Comparison of ENCODE assay signal across 18 cellular contexts in genomic region chr3:18382760-18383369, GRCh38. TPM values are rescaled to one million over a fixed set of nuclear protein-coding genes. Genes with fewer than 3 reads are reported as not detected.
DNase-seq lines count a peak whose midpoint lies in the region; ATAC-seq and TF ChIP-seq lines count a peak whose summit lies in the region.
"Had no signal": no experiment of that assay in that cellular context is flagged by ENCODE, and none has a peak within 500 bp of the region (broad histone marks: within the 10 kb centered on the region; RNA-seq: fewer than 3 reads in every experiment).

No MANE protein-coding gene starts in this region.

- H3K36me3 Mint-ChIP-seq in activated CD8-positive, alpha-beta memory T cell treated with anti-CD3 and anti-CD28 coated beads, Interleukin-2, amount 10 ng/mL, durations not matched to agents 7 days and 5 days = peaks cover 55% of the 10 kb centered on the region
- peaks cover 15% of the 10 kb centered on the region for H3K36me3 Mint-ChIP-seq in WTC11
- H3K36me3 Mint-ChIP-seq in activated naive CD8-positive, alpha-beta T cell treated with anti-CD3 and anti-CD28 coated beads, Interleukin-2, amount 10 ng/mL, durations not matched to agents 7 days and 5 days = peaks cover 47% of the 10 kb centered on the region
- H3K36me3 Mint-ChIP-seq: natural killer cell had no signal

- peak overlapping the region; percentile 56 for H3K27ac Mint-ChIP-seq in activated CD8-positive, alpha-beta memory T cell treated with anti-CD3 and anti-CD28 coated beads, Interleukin-2, amount 10 ng/mL, durations not matched to agents 7 days and 5 days
- H3K27ac Mint-ChIP-seq in WTC11 = peak overlapping the region; percentile 79
- H3K27ac Mint-ChIP-seq in activated naive CD8-positive, alpha-beta T cell treated with anti-CD3 and anti-CD28 coated beads, Interleukin-2, amount 10 ng/mL, durations not matched to agents 7 days and 5 days = peak overlapping the region; percentile 37

- POLR2A ChIA-PET in WTC11 (lab: Charles Lee) = no interaction called here
- POLR2A ChIA-PET in activated naive CD8-positive, alpha-beta T cell treated with anti-CD3 and anti-CD28 coated beads, Interleukin-2, amount 10 ng/mL, durations not matched to agents 7 days and 5 days (lab: Charles Lee) = no interaction called here

- H3K27me3 Mint-ChIP-seq in activated CD8-positive, alpha-beta memory T cell treated with anti-CD3 and anti-CD28 coated beads, Interleukin-2, amount 10 ng/mL, durations not matched to agents 7 days and 5 days = no peaks in the 10 kb centered on the region
- no peaks in the 10 kb centered on the region for H3K27me3 Mint-ChIP-seq in WTC11 (ENCODE audit: low read depth)
- no peaks in the 10 kb centered on the region for H3K27me3 Mint-ChIP-seq in activated naive CD8-positive, alpha-beta T cell treated with anti-CD3 and anti-CD28 coated beads, Interleukin-2, amount 10 ng/mL, durations not matched to agents 7 days and 5 days

- peaks cover 51% of the 10 kb centered on the region for H3K4me1 Mint-ChIP-seq in activated CD8-positive, alpha-beta memory T cell treated with anti-CD3 and anti-CD28 coated beads, Interleukin-2, amount 10 ng/mL, durations not matched to agents 7 days and 5 days
- peaks cover 45% of the 10 kb centered on the region for H3K4me1 Mint-ChIP-seq in WTC11
- peaks cover 50% of the 10 kb centered on the region for H3K4me1 Mint-ChIP-seq in activated naive CD8-positive, alpha-beta T cell treated with anti-CD3 and anti-CD28 coated beads, Interleukin-2, amount 10 ng/mL, durations not matched to agents 7 days and 5 days

- H3K4me3 Mint-ChIP-seq in activated CD8-positive, alpha-beta memory T cell treated with anti-CD3 and anti-CD28 coated beads, Interleukin-2, amount 10 ng/mL, durations not matched to agents 7 days and 5 days = no peak overlapping the region
- no peak overlapping the region for H3K4me3 Mint-ChIP-seq in WTC11
- peak overlapping the region; percentile 2 for H3K4me3 Mint-ChIP-seq in activated naive CD8-positive, alpha-beta T cell treated with anti-CD3 and anti-CD28 coated beads, Interleukin-2, amount 10 ng/mL, durations not matched to agents 7 days and 5 days
- H3K4me3 Mint-ChIP-seq: natural killer cell had no signal

- no peaks in the 10 kb centered on the region for H3K9me3 Mint-ChIP-seq in activated CD8-positive, alpha-beta memory T cell treated with anti-CD3 and anti-CD28 coated beads, Interleukin-2, amount 10 ng/mL, durations not matched to agents 7 days and 5 days (ENCODE audit: low read depth)
- H3K9me3 Mint-ChIP-seq in WTC11 = no peaks in the 10 kb centered on the region
- H3K9me3 Mint-ChIP-seq in activated naive CD8-positive, alpha-beta T cell treated with anti-CD3 and anti-CD28 coated beads, Interleukin-2, amount 10 ng/mL, durations not matched to agents 7 days and 5 days = no peaks in the 10 kb centered on the region
- H3K9me3 Mint-ChIP-seq: natural killer cell had no signal

- DNase-seq in activated CD8-positive, alpha-beta memory T cell treated with anti-CD3 and anti-CD28 coated beads, Interleukin-2, amount 10 ng/mL, durations not matched to agents 7 days and 5 days = no peak
- no peak for DNase-seq in activated CD8-positive, alpha-beta memory T cell treated with anti-CD3 and anti-CD28 coated beads, Interleukin-2, amount 50 U/mL, for 4 hours
- DNase-seq in WTC11 (ENCODE audit: low spot score) (no peak), AG08395 (ENCODE audit: low spot score) (no peak), NCI-H774 (lab: John Stamatoyannopoulos, UW) (no peak)
- no peak for DNase-seq in activated naive CD8-positive, alpha-beta T cell treated with anti-CD3 and anti-CD28 coated beads, Interleukin-2, amount 10 ng/mL, durations not matched to agents 7 days and 5 days
- no peak for DNase-seq in stimulated activated naive CD8-positive, alpha-beta T cell treated with anti-CD3 and anti-CD28 coated beads, Interleukin-15, Interleukin-2, amounts not matched to agents 100 U/mL and 50 U/mL, for 24 hours
- DNase-seq: central memory CD4-positive, alpha-beta T cell; H7; head of caudate nucleus; natural killer cell; NCI-H1105 treated with DMSO at 0.1 percent for 48 hours; NCI-H2081; NCI-H446; SHP77 treated with DMSO at 0.1 percent for 48 hours; stimulated activated CD4-positive, alpha-beta T cell treated with anti-CD3 and anti-CD28 coated beads, Interleukin-4, amount 100 ng/mL, for 24 hours; upper lobe of left lung had no signal

- TF ChIP-seq CTCF in WTC11 (IDR thresholded peaks at IDR 0.05) = no peak

- CTCF ChIA-PET in activated CD8-positive, alpha-beta memory T cell treated with anti-CD3 and anti-CD28 coated beads, Interleukin-2, amount 10 ng/mL, durations not matched to agents 7 days and 5 days (lab: Charles Lee) = interaction anchor here (0.8 kb wide), 1 partner anchor 8 kb away, joined by 4 read pairs; no protein-coding TSS in a partner anchor
- CTCF ChIA-PET in WTC11 (lab: Charles Lee) = no interaction called here

- ATAC-seq in activated CD8-positive, alpha-beta memory T cell treated with anti-CD3 and anti-CD28 coated beads, Interleukin-2, amount 10 ng/mL, durations not matched to agents 7 days and 5 days = peak; percentile 63
- ATAC-seq in WTC11 = peak; percentile 55
- ATAC-seq in activated naive CD8-positive, alpha-beta T cell treated with anti-CD3 and anti-CD28 coated beads, Interleukin-2, amount 10 ng/mL, durations not matched to agents 7 days and 5 days (ENCODE audit: low read depth) = peak; percentile 60
- peak; percentile 62 for ATAC-seq in stimulated activated naive CD8-positive, alpha-beta T cell treated with anti-CD3 and anti-CD28 coated beads, Interleukin-15, Interleukin-2, amounts not matched to agents 100 U/mL and 50 U/mL, for 24 hours
- no peak for ATAC-seq in HG02938 (IDR thresholded peaks at IDR 0.05; ENCODE audit: unreplicated experiment)
- ATAC-seq: natural killer cell had no signal

TF ChIP-seq in WTC11, 78 proteins besides CTCF, POLR2A, EP300 and RAD21 (continues in another document):
- TF ChIP-seq ZNF121 (CRISPR knock-in tag; IDR thresholded peaks at IDR 0.05) (no peak), ESRRA (CRISPR knock-in tag; IDR thresholded peaks at IDR 0.05; ENCODE audit: borderline replicate concordance) (no peak), NR2C2 (CRISPR knock-in tag; IDR thresholded peaks at IDR 0.05) (no peak), ERG (CRISPR knock-in tag; IDR thresholded peaks at IDR 0.05) (no peak), IRF2 (CRISPR knock-in tag; IDR thresholded peaks at IDR 0.05; ENCODE audit: borderline replicate concordance, low read depth) (no peak), ZBTB21 (CRISPR knock-in tag; IDR thresholded peaks at IDR 0.05; ENCODE audit: borderline replicate concordance) (no peak), PREB (CRISPR knock-in tag; IDR thresholded peaks at IDR 0.05; ENCODE audit: borderline replicate concordance) (no peak), JAZF1 (CRISPR knock-in tag; IDR thresholded peaks at IDR 0.05) (no peak), ATF3 (CRISPR knock-in tag; conservative IDR thresholded peaks at IDR 0.05) (no peak), FOXJ3 (CRISPR knock-in tag; IDR thresholded peaks at IDR 0.05; ENCODE audit: borderline replicate concordance) (no peak), ZNF138 (CRISPR knock-in tag; conservative IDR thresholded peaks at IDR 0.05) (no peak), SP1 (CRISPR knock-in tag; conservative IDR thresholded peaks at IDR 0.05) (no peak)

RNA-seq across cellular contexts. Expression of gene SATB1, which starts 42.3 kb away (rescaled TPM):
- total RNA-seq in activated CD8-positive, alpha-beta memory T cell treated with anti-CD3 and anti-CD28 coated beads, Interleukin-2, amount 10 ng/mL, durations not matched to agents 7 days and 5 days = 100 to 1,000 TPM; 164 to 233 TPM
- total RNA-seq in WTC11 (2021) = 31.1 to 36.8 TPM (median 36.2 TPM) in 3 replicates
- total RNA-seq in activated naive CD8-positive, alpha-beta T cell treated with anti-CD3 and anti-CD28 coated beads, Interleukin-2, amount 10 ng/mL, durations not matched to agents 7 days and 5 days = 100 to 1,000 TPM; 281 to 288 TPM
